In the genomic region with DNA sequence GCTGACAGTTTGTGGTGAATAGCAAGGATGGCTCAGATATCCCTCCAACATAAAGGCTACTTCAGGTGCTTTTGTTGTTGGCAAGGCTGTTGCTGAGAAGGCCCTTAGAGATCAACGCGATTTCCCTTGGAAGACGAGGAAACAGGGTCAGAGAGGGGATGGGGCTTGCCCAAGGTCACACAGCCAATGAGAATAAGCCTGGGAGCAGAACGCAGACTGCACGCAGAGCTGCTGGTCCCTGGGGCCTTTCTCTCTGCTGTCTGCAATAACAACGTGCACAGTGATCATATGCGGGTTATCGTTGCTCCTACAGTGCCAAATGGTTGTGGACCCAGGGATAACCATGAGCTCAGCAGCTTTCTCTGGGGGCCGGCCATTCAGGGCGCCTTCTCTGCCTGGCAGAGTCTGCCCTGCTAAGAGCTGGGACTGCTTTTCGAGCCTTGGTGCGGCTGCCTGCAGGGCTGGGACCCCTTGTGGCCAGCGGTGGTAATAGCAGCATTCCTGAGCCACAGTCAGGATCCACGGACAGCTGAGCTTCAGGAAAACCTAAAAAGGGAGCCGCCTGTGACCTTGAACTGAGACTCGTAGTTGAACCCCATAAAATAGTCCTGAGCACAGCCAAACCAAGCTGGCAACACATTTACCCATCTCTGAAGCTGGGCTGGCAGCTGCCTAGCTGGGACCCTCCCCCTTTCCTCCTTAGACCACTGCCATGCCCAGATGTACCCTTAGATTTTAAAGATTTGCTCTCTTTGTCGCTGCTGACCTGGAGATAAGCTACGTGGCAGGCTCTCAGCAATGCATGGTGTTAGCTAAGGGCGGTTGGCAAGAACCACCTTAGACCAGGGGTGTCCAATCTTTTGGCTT, we compare ENCODE assay signal across 8 cellular contexts. TPM values are rescaled to one million over a fixed set of nuclear protein-coding genes. Genes with fewer than 3 reads are reported as not detected.
DNase-seq lines count a peak whose midpoint lies in the region; ATAC-seq and TF ChIP-seq lines count a peak whose summit lies in the region.

No MANE protein-coding gene starts in this region.

- no peak overlapping the region for H4K8ac ChIP-seq in H9 (replicated peaks; ENCODE audit: insufficient read length, low read depth, low read length)

- H3K27me3 ChIP-seq in CD4-positive, alpha-beta memory T cell (ENCODE audit: insufficient read depth, low read length): no peaks in the 10 kb centered on the region
- H3K27me3 ChIP-seq in H9 (ENCODE audit: insufficient read depth, low read length) (no peaks in the 10 kb centered on the region), neural cell (ENCODE audit: insufficient read depth, low read depth, low read length) (no peaks in the 10 kb centered on the region)

- H3K4ac ChIP-seq in H9 (ENCODE audit: low read depth, low read length): no peak overlapping the region

- no peak overlapping the region for H3K56ac ChIP-seq in H9 (ENCODE audit: insufficient read length, low read depth, low read length)

- POLR2A ChIA-PET in CD4-positive, alpha-beta memory T cell (lab: Charles Lee; ENCODE audit: partially characterized antibody): interaction anchor here (1.3 to 1.5 kb wide), 2 partner anchors 42 to 45 kb away, joined by 4 to 8 read pairs; no protein-coding TSS in a partner anchor
- POLR2A ChIA-PET in OCI-LY7 (lab: Charles Lee): interaction anchor here (0.6 to 0.7 kb wide), 2 partner anchors 8 to 12 kb away, joined by 3 read pairs; no protein-coding TSS in a partner anchor

- H3K18ac ChIP-seq in H9 (ENCODE audit: insufficient read length, low read depth, low read length): no peak overlapping the region

- H3K4me1 Mint-ChIP-seq in CD4-positive, alpha-beta memory T cell: peaks cover 2 to 13% (median 7%) of the 10 kb centered on the region in 4 donors
- H3K4me1 Mint-ChIP-seq in H9: peaks cover 22 to 37% of the 10 kb centered on the region in 2 experiments
- peaks cover 25% of the 10 kb centered on the region for H3K4me1 Mint-ChIP-seq in activated T-cell treated with anti-CD3 and anti-CD28 coated beads, Interleukin-2, amount 50 U/mL, for 72 hours (ENCODE audit: low read depth)

- no peaks in the 10 kb centered on the region for H3K79me1 ChIP-seq in H9 (ENCODE audit: insufficient read depth, low read depth, low read length, poor library complexity, severe bottlenecking)

- no peak overlapping the region for H2BK15ac ChIP-seq in H9 (ENCODE audit: low read depth, low read length)

- H2AFZ ChIP-seq in H9 (ENCODE audit: low read length) (no peak overlapping the region), OCI-LY7 (ENCODE audit: low read length) (no peak overlapping the region), neural cell (ENCODE audit: low read depth, low read length) (no peak overlapping the region)

- H2BK12ac ChIP-seq in H9 (ENCODE audit: insufficient read length, low read depth, low read length): no peak overlapping the region

- H3K23me2 ChIP-seq in H9 (ENCODE audit: insufficient read length, low read depth, low read length, poor library complexity, severe bottlenecking): no peaks in the 10 kb centered on the region

- H3K27ac ChIP-seq in CD4-positive, alpha-beta memory T cell (ENCODE audit: low read depth, low read length): no peak overlapping the region
- H3K27ac ChIP-seq in H9 (ENCODE audit: insufficient read length, low read depth, low read length): no peak overlapping the region
- H3K27ac ChIP-seq in OCI-LY7 (ENCODE audit: low read depth, low read length, poor library complexity, severe bottlenecking): no peak overlapping the region
- no peak overlapping the region for H3K27ac ChIP-seq in neural cell (ENCODE audit: low read length)

- H3K27me3 Mint-ChIP-seq in CD4-positive, alpha-beta memory T cell: no peaks in the 10 kb centered on the region
- no peaks in the 10 kb centered on the region for H3K27me3 Mint-ChIP-seq in H9 (ENCODE audit: low read depth)
- no peaks in the 10 kb centered on the region for H3K27me3 Mint-ChIP-seq in activated T-cell treated with anti-CD3 and anti-CD28 coated beads, Interleukin-2, amount 50 U/mL, for 72 hours (ENCODE audit: low read depth)

- H3K36me3 Mint-ChIP-seq in CD4-positive, alpha-beta memory T cell: peaks cover 15% of the 10 kb centered on the region in 2 donors
- no peaks in the 10 kb centered on the region for H3K36me3 Mint-ChIP-seq in H9 (ENCODE audit: insufficient read depth in 1 of 3, low read depth in 3 of 3)
- no peaks in the 10 kb centered on the region for H3K36me3 Mint-ChIP-seq in activated T-cell treated with anti-CD3 and anti-CD28 coated beads, Interleukin-2, amount 50 U/mL, for 72 hours (ENCODE audit: insufficient read depth in 2 of 2)

- H3K79me2 ChIP-seq in H9 (ENCODE audit: insufficient read depth, low read length): no peaks in the 10 kb centered on the region
- H3K79me2 ChIP-seq in OCI-LY7 (ENCODE audit: insufficient read depth, low read depth, low read length): no peaks in the 10 kb centered on the region
- H3K79me2 ChIP-seq in neural cell (replicated peaks; ENCODE audit: insufficient read depth, low read length): no peaks in the 10 kb centered on the region

- H3K23ac ChIP-seq in H9 (ENCODE audit: insufficient read length, low read depth, low read length): no peak overlapping the region

- peak; percentile 42 to 68 (median 57) for DNase-seq in CD4-positive, alpha-beta memory T cell
- DNase-seq in H9 (peak; percentile 92), OCI-LY7 (ENCODE audit: low spot score) (peak; percentile 57), fibroblast of the aortic adventitia (ENCODE audit: low read depth) (peak; percentile 81), superior temporal gyrus (ENCODE audit: extremely low spot score) (peak; percentile 82)
- DNase-seq in activated T-cell treated with anti-CD3 and anti-CD28 coated beads, Interleukin-2, amount 50 U/mL, for 72 hours: peak; percentile 49 to 66

- H3T11ph ChIP-seq in H9 (ENCODE audit: low read length): no peak overlapping the region

- intact Hi-C loops in CD4-positive, alpha-beta memory T cell (cut with micrococcal nuclease): loop anchor here (1.0 kb wide), 1 partner anchor 43 kb away; no protein-coding TSS in a partner anchor
- intact Hi-C loops in OCI-LY7 (cut with micrococcal nuclease; ENCODE audit: unreplicated experiment): loop anchor here (1.0 kb wide), 1 partner anchor 43 kb away; no protein-coding TSS in a partner anchor

- no peaks in the 10 kb centered on the region for H3F3A ChIP-seq in neural cell (ENCODE audit: insufficient read depth, low read length, poor library complexity, severe bottlenecking)

- no peak overlapping the region for H4K5ac ChIP-seq in H9 (ENCODE audit: insufficient read length, low read depth, low read length)

- peaks cover 8% of the 10 kb centered on the region for H3K4me1 ChIP-seq in CD4-positive, alpha-beta memory T cell (ENCODE audit: insufficient read depth, low read length)
- peaks cover 4% of the 10 kb centered on the region; the same call in 1 of the 2 replicates for H3K4me1 ChIP-seq in H9 (ENCODE audit: insufficient read depth, low read length)
- no peaks in the 10 kb centered on the region for H3K4me1 ChIP-seq in OCI-LY7 (ENCODE audit: insufficient read depth, low read length, poor library complexity, severe bottlenecking)

- TF ChIP-seq RAD21 in neural cell (conservative IDR thresholded peaks at IDR 0.05): peak; percentile 73

- H3K9me2 ChIP-seq in OCI-LY7 (ENCODE audit: insufficient read depth, low read length): no peaks in the 10 kb centered on the region
- H3K9me2 ChIP-seq in neural cell (ENCODE audit: insufficient read depth, low read length): no peaks in the 10 kb centered on the region

- no peaks in the 10 kb centered on the region for H3K9me3 ChIP-seq in CD4-positive, alpha-beta memory T cell (ENCODE audit: control insufficient read depth in 1 of 2, low read length in 2 of 2)
- no peaks in the 10 kb centered on the region for H3K9me3 ChIP-seq in H9 (ENCODE audit: control insufficient read depth, low read depth, low read length)
- no peaks in the 10 kb centered on the region for H3K9me3 ChIP-seq in OCI-LY7 (ENCODE audit: low read length)
- H3K9me3 ChIP-seq in neural cell (ENCODE audit: low read length): no peaks in the 10 kb centered on the region

- peak; percentile 93 for TF ChIP-seq CTCF in H9 (conservative IDR thresholded peaks at IDR 0.05)
- peak; percentile 88 for TF ChIP-seq CTCF in OCI-LY7 (conservative IDR thresholded peaks at IDR 0.05; ENCODE audit: low read length)
- peak; percentile 97 for TF ChIP-seq CTCF in fibroblast of the aortic adventitia (IDR thresholded peaks at IDR 0.05; ENCODE audit: insufficient read depth, low read length)
- TF ChIP-seq CTCF in neural cell (IDR thresholded peaks at IDR 0.05; ENCODE audit: poor library complexity, severe bottlenecking): peak; percentile 93

- no peak overlapping the region for H3K4me3 ChIP-seq in CD4-positive, alpha-beta memory T cell (ENCODE audit: low read length in 2 of 2)
- H3K4me3 ChIP-seq in OCI-LY7 (ENCODE audit: low read depth, low read length, poor library complexity, severe bottlenecking): no peak overlapping the region
- H3K4me3 ChIP-seq in fibroblast of the aortic adventitia (ENCODE audit: low read depth, low read length): no peak overlapping the region
- H3K4me3 ChIP-seq in neural cell (ENCODE audit: low read length): peak overlapping the region; percentile 45

- TF ChIP-seq EP300 in neural cell (conservative IDR thresholded peaks at IDR 0.05; ENCODE audit: poor library complexity, severe bottlenecking): no peak

- no CpG with 5 or more reads among the region's 19 CpGs for WGBS in H9 (ENCODE audit: extremely low coverage, insufficient read length, low lambda C conversion rate)

- H4K91ac ChIP-seq in H9 (ENCODE audit: insufficient read length, low read depth, low read length): no peak overlapping the region

- H4K20me1 ChIP-seq in H9 (ENCODE audit: control insufficient read depth, insufficient read depth, insufficient read length): no peaks in the 10 kb centered on the region
- no peaks in the 10 kb centered on the region for H4K20me1 ChIP-seq in OCI-LY7 (ENCODE audit: insufficient read depth, low read length)
- no peaks in the 10 kb centered on the region for H4K20me1 ChIP-seq in neural cell (ENCODE audit: insufficient read depth)

- H3K4me2 ChIP-seq in H9 (ENCODE audit: insufficient read depth, insufficient read length, low read length) (peak overlapping the region; percentile 39), OCI-LY7 (ENCODE audit: low read length) (no peak overlapping the region), neural cell (ENCODE audit: low read length) (no peak overlapping the region)

- H2BK120ac ChIP-seq in H9 (ENCODE audit: low read depth, low read length, poor library complexity, severe bottlenecking): no peak overlapping the region

- H3K9ac ChIP-seq in H9 (ENCODE audit: extremely low read depth, insufficient read length, low read length) (no peak overlapping the region), neural cell (ENCODE audit: low read length) (peak overlapping the region; percentile 27)

- no peak overlapping the region for H2AK5ac ChIP-seq in H9 (ENCODE audit: insufficient read length, low read length)

- peak overlapping the region in 1 of 7 donors; percentile 72 for H3K27ac Mint-ChIP-seq in CD4-positive, alpha-beta memory T cell
- H3K27ac Mint-ChIP-seq in H9: no peak overlapping the region; a peak in 1 of 7 replicates
- H3K27ac Mint-ChIP-seq in activated T-cell treated with anti-CD3 and anti-CD28 coated beads, Interleukin-2, amount 50 U/mL, for 72 hours: no peak overlapping the region

- H3K4me3 Mint-ChIP-seq in CD4-positive, alpha-beta memory T cell: no peak overlapping the region
- peak overlapping the region in 1 of 2 experiments; percentile 54; a peak in 1 of 5 replicates for H3K4me3 Mint-ChIP-seq in H9
- no peak overlapping the region for H3K4me3 Mint-ChIP-seq in activated T-cell treated with anti-CD3 and anti-CD28 coated beads, Interleukin-2, amount 50 U/mL, for 72 hours

- H3K9me3 Mint-ChIP-seq in CD4-positive, alpha-beta memory T cell: no peaks in the 10 kb centered on the region
- H3K9me3 Mint-ChIP-seq in H9: no peaks in the 10 kb centered on the region
- H3K9me3 Mint-ChIP-seq in activated T-cell treated with anti-CD3 and anti-CD28 coated beads, Interleukin-2, amount 50 U/mL, for 72 hours: no peaks in the 10 kb centered on the region

- no peak overlapping the region for H3K14ac ChIP-seq in H9 (ENCODE audit: insufficient read depth, low read length)

- CTCF ChIA-PET in CD4-positive, alpha-beta memory T cell (lab: Charles Lee; ENCODE audit: partially characterized antibody): interaction anchor here (0.9 to 6.5 kb wide), 19 partner anchors 9 to 64 kb away, joined by 3 to 177 read pairs (median 6); partner anchors contain the start of gene HTR6
- CTCF ChIA-PET in OCI-LY7 (lab: Charles Lee; ENCODE audit: unreplicated experiment): interaction anchor here (0.6 to 1.2 kb wide), 3 partner anchors 16 to 43 kb away, joined by 3 read pairs; no protein-coding TSS in a partner anchor

- H2BK20ac ChIP-seq in H9 (ENCODE audit: low read depth, low read length, poor library complexity, severe bottlenecking): no peak overlapping the region

- no peak overlapping the region for H2BK5ac ChIP-seq in H9 (ENCODE audit: insufficient read length, low read length)

- peak; percentile 60 to 67 for ATAC-seq in activated T-cell treated with anti-CD3 and anti-CD28 coated beads, Interleukin-2, amount 50 U/mL, for 72 hours (replicated peaks in 1 of 2)
- ATAC-seq in HG03159 (IDR thresholded peaks at IDR 0.05; ENCODE audit: unreplicated experiment): no peak

- no peaks in the 10 kb centered on the region for H3K36me3 ChIP-seq in CD4-positive, alpha-beta memory T cell (ENCODE audit: insufficient read depth, low read length)
- no peaks in the 10 kb centered on the region for H3K36me3 ChIP-seq in OCI-LY7 (ENCODE audit: insufficient read depth, low read length)
- no peaks in the 10 kb centered on the region for H3K36me3 ChIP-seq in neural cell (ENCODE audit: insufficient read depth, low read length)

- no TSS peak for BruUV-seq in OCI-LY7 (replicated peaks; lab: Mats Ljungman, UMichigan)

RNA-seq across cellular contexts. Expression of gene HTR6, which starts 39.8 kb away (rescaled TPM):
- total RNA-seq in CD4-positive, alpha-beta memory T cell: under 1 TPM; 0.33 to 0.44 TPM
- polyA plus RNA-seq in CD4-positive, alpha-beta memory T cell: 1 to 10 TPM in 1 of 2 donors, not detected in 1; 1.1 TPM
- total RNA-seq in H9 (2021): 0.29 and 0.37 TPM in 2 replicates
- not detected in 2 replicates for total RNA-seq in OCI-LY7 (2014; rRNA removed; shearing (Covaris generic))
- not detected in 2 replicates for total RNA-seq in OCI-LY7 (2022)
- under 1 TPM; 0.32 to 0.55 TPM for total RNA-seq in activated T-cell treated with anti-CD3 and anti-CD28 coated beads, Interleukin-2, amount 50 U/mL, for 72 hours
- total RNA-seq in fibroblast of the aortic adventitia (ENCODE audit: low replicate concordance): 0.09 TPM in 1 of 2 replicates, not detected in the other
- polyA plus RNA-seq in neural cell: not detected in 2 replicates
- not detected in 2 replicates for polyA minus RNA-seq in neural cell
